ENCODE assay signal across 20 cellular contexts in the genomic region with DNA sequence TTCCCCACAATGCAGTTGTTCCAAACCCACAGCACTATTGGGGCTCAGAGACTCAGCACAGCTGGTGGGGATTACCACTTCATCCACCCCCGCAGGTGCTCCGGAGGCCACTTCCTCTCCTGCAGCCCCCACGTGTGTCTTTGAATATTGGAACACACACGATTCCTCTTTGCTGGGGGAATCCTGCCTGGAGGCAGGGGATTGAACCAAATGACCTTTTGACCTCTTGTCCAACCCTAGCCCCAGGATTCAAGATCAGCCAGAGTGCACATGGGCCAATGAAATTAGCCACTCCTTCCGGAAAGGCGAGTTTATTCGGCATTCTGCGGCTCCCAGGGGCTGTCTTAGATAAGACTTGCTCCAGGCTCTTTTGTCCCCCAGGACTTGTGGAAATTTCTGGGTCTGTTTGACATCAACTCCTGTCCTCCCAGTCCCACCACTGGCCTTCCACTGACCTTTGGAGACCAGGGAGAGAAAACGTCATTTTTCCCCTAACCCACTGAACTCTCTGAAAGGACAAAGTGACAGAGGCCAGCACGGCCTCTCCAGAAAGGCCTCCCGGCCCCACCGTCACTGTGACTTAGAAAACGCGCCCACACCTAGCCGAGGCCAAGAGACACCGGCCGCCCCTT.
DNase-seq lines count a peak whose midpoint lies in the region; ATAC-seq and TF ChIP-seq lines count a peak whose summit lies in the region.
"Had no signal": no experiment of that assay in that cellular context is flagged by ENCODE, and none has a peak within 500 bp of the region (broad histone marks: within the 10 kb centered on the region; RNA-seq: fewer than 3 reads in every experiment).

No MANE protein-coding gene starts in this region.

- TF ChIP-seq RAD21 in SK-N-SH (IDR thresholded peaks at IDR 0.05; ENCODE audit: low read length) = no peak

- H3K36me3 ChIP-seq in SK-N-SH (replicated peaks in 1 of 2; ENCODE audit: control insufficient read depth in 1 of 2, insufficient read depth in 2 of 2, low read length in 1 of 2) = no peaks in the 10 kb centered on the region
- H3K36me3 ChIP-seq in WERI-Rb-1 = no peaks in the 10 kb centered on the region
- H3K36me3 ChIP-seq in smooth muscle cell (ENCODE audit: low read depth) = no peaks in the 10 kb centered on the region
- H3K36me3 ChIP-seq: left lung had no signal

- WGBS in SK-N-SH (ENCODE audit: low lambda C conversion rate) = 43% methylated on average over 16 of the region's 17 CpGs
- WGBS in smooth muscle cell (ENCODE audit: low lambda C conversion rate) = 42% methylated on average over 17 of the region's 17 CpGs

- H3K4me3 ChIP-seq in SK-N-SH (ENCODE audit: low read depth in 2 of 2, low read length in 1 of 2) = no peak overlapping the region
- no peak overlapping the region for H3K4me3 ChIP-seq in WERI-Rb-1 (ENCODE audit: low read depth, low read length)
- H3K4me3 ChIP-seq in smooth muscle cell = no peak overlapping the region
- H3K4me3 ChIP-seq: left lung, PC-9 had no signal

- H3K4me1 ChIP-seq in SK-N-SH (ENCODE audit: control insufficient read depth in 1 of 2, insufficient read depth in 2 of 2, low read depth in 1 of 2, low read length in 1 of 2) = peaks cover 0 to 40% of the 10 kb centered on the region in 2 experiments; a peak in 2 of 4 replicates
- peaks cover 20% of the 10 kb centered on the region for H3K4me1 ChIP-seq in smooth muscle cell (ENCODE audit: low read depth)

- 0 out of 2 replicates have a peak, but pooled peaks cover 3% of the 10 kb centered on the region for H3K79me2 ChIP-seq in SK-N-SH (ENCODE audit: insufficient read depth)
- H3K79me2 ChIP-seq in smooth muscle cell (ENCODE audit: low read depth) = no peaks in the 10 kb centered on the region

- no peak for TF ChIP-seq EP300 in SK-N-SH (IDR thresholded peaks at IDR 0.05; ENCODE audit: borderline replicate concordance in 1 of 2, low read depth in 1 of 2, low read length in 1 of 2)

- H2AFZ ChIP-seq in SK-N-SH (ENCODE audit: low read depth) (peak overlapping the region; percentile 63; the same call in 1 of the 2 replicates), smooth muscle cell (ENCODE audit: low read depth) (no peak overlapping the region)
- H2AFZ ChIP-seq: PC-9 had no signal

- no peaks in the 10 kb centered on the region for H3K27me3 ChIP-seq in SK-N-SH (ENCODE audit: insufficient read depth)
- no peaks in the 10 kb centered on the region for H3K27me3 ChIP-seq in WERI-Rb-1 (ENCODE audit: insufficient read depth, low read depth, severe bottlenecking)
- H3K27me3 ChIP-seq in smooth muscle cell (ENCODE audit: low read depth) = no peaks in the 10 kb centered on the region

- no peak for DNase-seq in SK-N-SH
- no peak for DNase-seq in WERI-Rb-1
- DNase-seq in left ventricle myocardium superior = peak; percentile 34
- no peak for DNase-seq in smooth muscle cell (lab: John Stamatoyannopoulos, UW; ENCODE audit: unreplicated experiment)
- DNase-seq in HEK293T (ENCODE audit: extremely low spot score) = no peak
- DNase-seq in activated T-cell treated with anti-CD3 and anti-CD28 coated beads for 4 hours = no peak
- no peak for DNase-seq in T-helper 9 cell
- DNase-seq: activated gamma-delta T cell; DMS79; GOT3; left lung; natural killer cell; NCI-H187; NCI-H526 treated with DMSO at 0.1 percent for 48 hours; PC-9; stimulated activated CD4-positive, alpha-beta T cell treated with anti-CD3 and anti-CD28 coated beads, Interleukin-2, amount 100 ng/mL, for 24 hours had no signal

- intact Hi-C loops in left ventricle myocardium superior (cut with micrococcal nuclease) = no loop called here

- CTCF ChIA-PET in SK-N-SH (lab: Yijun Ruan, JAX) (no interaction called here), HEK293T (lab: Yijun Ruan, JAX) (interaction anchor here (0.6 kb wide), 1 partner anchor 1211 kb away, joined by 3 read pairs; no protein-coding TSS in a partner anchor)

- TF ChIP-seq CTCF in SK-N-SH (IDR thresholded peaks at IDR 0.05) (no peak), WERI-Rb-1 (IDR thresholded peaks at IDR 0.05; ENCODE audit: low read depth, low read length) (no peak), smooth muscle cell (IDR thresholded peaks at IDR 0.05; ENCODE audit: borderline replicate concordance, insufficient read depth, poor library complexity, severe bottlenecking) (no peak)

- POLR2A ChIA-PET in SK-N-SH (lab: Yijun Ruan, JAX) = no interaction called here
- POLR2A ChIA-PET in HEK293T (lab: Yijun Ruan, JAX) = interaction anchor here (1.1 to 1.6 kb wide), 5 partner anchors 9 to 389 kb away, joined by 3 to 5 read pairs (median 5); a partner anchor contains a TSS

- H3K4me2 ChIP-seq in SK-N-SH (peak overlapping the region; percentile 66), smooth muscle cell (peak overlapping the region; percentile 34)
- H3K4me2 ChIP-seq: PC-9 had no signal

- H3K9ac ChIP-seq in SK-N-SH = peak overlapping the region; percentile 51
- peak overlapping the region; percentile 90 for H3K9ac ChIP-seq in smooth muscle cell (ENCODE audit: low read depth)

- H3F3A ChIP-seq in SK-N-SH (replicated peaks; ENCODE audit: insufficient read depth) (peaks cover 49% of the 10 kb centered on the region), smooth muscle cell (ENCODE audit: low read depth) (peaks cover 9% of the 10 kb centered on the region)

- H3K9me2 ChIP-seq in SK-N-SH = no peaks in the 10 kb centered on the region

- H3K9me3 ChIP-seq in SK-N-SH (no peaks in the 10 kb centered on the region), WERI-Rb-1 (ENCODE audit: severe bottlenecking) (no peaks in the 10 kb centered on the region), smooth muscle cell (replicated peaks; ENCODE audit: low read depth) (no peaks in the 10 kb centered on the region)
- H3K9me3 ChIP-seq: left lung had no signal

- H4K20me1 ChIP-seq in SK-N-SH (ENCODE audit: insufficient read depth) (no peaks in the 10 kb centered on the region), smooth muscle cell (ENCODE audit: low read depth) (no peaks in the 10 kb centered on the region)

- ATAC-seq in SK-N-SH treated with all-trans-retinoic acid at 6 μM for 48 hours = no peak
- peak; percentile 7 for ATAC-seq in left ventricle myocardium superior
- ATAC-seq: natural killer cell, WTC11 had no signal

- peak overlapping the region in 1 of 2 experiments; percentile 86; a peak in 2 of 4 replicates for H3K27ac ChIP-seq in SK-N-SH (ENCODE audit: low read depth in 2 of 2, low read length in 1 of 2)
- H3K27ac ChIP-seq in WERI-Rb-1 = peak overlapping the region; percentile 34; the same call in 1 of the 2 replicates
- peak overlapping the region; percentile 97 for H3K27ac ChIP-seq in smooth muscle cell (ENCODE audit: low read depth)
- H3K27ac ChIP-seq: 22Rv1, C4-2B, left lung, PC-9 had no signal

TF ChIP-seq in SK-N-SH, 30 proteins besides CTCF, POLR2A, EP300 and RAD21:
- no peak for TF ChIP-seq ELF1 (IDR thresholded peaks at IDR 0.05)
- TF ChIP-seq, protein P1, sequence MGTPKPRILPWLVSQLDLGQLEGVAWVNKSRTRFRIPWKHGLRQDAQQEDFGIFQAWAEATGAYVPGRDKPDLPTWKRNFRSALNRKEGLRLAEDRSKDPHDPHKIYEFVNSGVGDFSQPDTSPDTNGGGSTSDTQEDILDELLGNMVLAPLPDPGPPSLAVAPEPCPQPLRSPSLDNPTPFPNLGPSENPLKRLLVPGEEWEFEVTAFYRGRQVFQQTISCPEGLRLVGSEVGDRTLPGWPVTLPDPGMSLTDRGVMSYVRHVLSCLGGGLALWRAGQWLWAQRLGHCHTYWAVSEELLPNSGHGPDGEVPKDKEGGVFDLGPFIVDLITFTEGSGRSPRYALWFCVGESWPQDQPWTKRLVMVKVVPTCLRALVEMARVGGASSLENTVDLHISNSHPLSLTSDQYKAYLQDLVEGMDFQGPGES (IDR thresholded peaks at IDR 0.05; ENCODE audit: low read depth, low read length) = no peak
- TF ChIP-seq MEF2A (IDR thresholded peaks at IDR 0.05; ENCODE audit: borderline replicate concordance, low read depth) = no peak
- TF ChIP-seq RXRA (IDR thresholded peaks at IDR 0.05; ENCODE audit: borderline replicate concordance, low read depth) = 0 out of 2 replicates have a peak, but pooled peaks have one; percentile 21
TF ChIP-seq in SK-N-SH: peak in this region for 1.

TF ChIP-seq in SK-N-SH treated with all-trans-retinoic acid at 6 μM for 48 hours, 23 proteins besides CTCF, POLR2A, EP300 and RAD21 (continues in another document):
- TF ChIP-seq CSDC2 (CRISPR knock-in tag; IDR thresholded peaks at IDR 0.05) = no peak
- no peak for TF ChIP-seq GLIS3 (CRISPR knock-in tag; IDR thresholded peaks at IDR 0.05)
- TF ChIP-seq BACH2 (CRISPR knock-in tag; IDR thresholded peaks at IDR 0.05; ENCODE audit: borderline replicate concordance) = no peak
- no peak for TF ChIP-seq TCF4 (CRISPR knock-in tag; IDR thresholded peaks at IDR 0.05; ENCODE audit: borderline replicate concordance)
- TF ChIP-seq ZNF70 (CRISPR knock-in tag; IDR thresholded peaks at IDR 0.05) = no peak

TF ChIP-seq in HEK293T, 16 proteins besides CTCF, POLR2A, EP300 and RAD21:
- TF ChIP-seq FOXA1 (IDR thresholded peaks at IDR 0.05) (no peak), TARDBP (IDR thresholded peaks at IDR 0.05) (no peak), HDGF (IDR thresholded peaks at IDR 0.05; ENCODE audit: borderline replicate concordance) (no peak), CTBP1 (IDR thresholded peaks at IDR 0.05; ENCODE audit: borderline replicate concordance) (no peak), FOXM1 (IDR thresholded peaks at IDR 0.05; ENCODE audit: borderline replicate concordance) (no peak), BHLHE40 (IDR thresholded peaks at IDR 0.05; ENCODE audit: borderline replicate concordance) (no peak), ELF4 (IDR thresholded peaks at IDR 0.05) (no peak), ZNF384 (IDR thresholded peaks at IDR 0.05) (no peak), SP1 (IDR thresholded peaks at IDR 0.05) (no peak), ARNT (IDR thresholded peaks at IDR 0.05) (no peak), FOXK2 (IDR thresholded peaks at IDR 0.05) (no peak), NFRKB (IDR thresholded peaks at IDR 0.05) (no peak)
- TF ChIP-seq, protein P2, sequence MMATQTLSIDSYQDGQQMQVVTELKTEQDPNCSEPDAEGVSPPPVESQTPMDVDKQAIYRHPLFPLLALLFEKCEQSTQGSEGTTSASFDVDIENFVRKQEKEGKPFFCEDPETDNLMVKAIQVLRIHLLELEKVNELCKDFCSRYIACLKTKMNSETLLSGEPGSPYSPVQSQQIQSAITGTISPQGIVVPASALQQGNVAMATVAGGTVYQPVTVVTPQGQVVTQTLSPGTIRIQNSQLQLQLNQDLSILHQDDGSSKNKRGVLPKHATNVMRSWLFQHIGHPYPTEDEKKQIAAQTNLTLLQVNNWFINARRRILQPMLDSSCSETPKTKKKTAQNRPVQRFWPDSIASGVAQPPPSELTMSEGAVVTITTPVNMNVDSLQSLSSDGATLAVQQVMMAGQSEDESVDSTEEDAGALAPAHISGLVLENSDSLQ (IDR thresholded peaks at IDR 0.05) = no peak
